In the genomic region with DNA sequence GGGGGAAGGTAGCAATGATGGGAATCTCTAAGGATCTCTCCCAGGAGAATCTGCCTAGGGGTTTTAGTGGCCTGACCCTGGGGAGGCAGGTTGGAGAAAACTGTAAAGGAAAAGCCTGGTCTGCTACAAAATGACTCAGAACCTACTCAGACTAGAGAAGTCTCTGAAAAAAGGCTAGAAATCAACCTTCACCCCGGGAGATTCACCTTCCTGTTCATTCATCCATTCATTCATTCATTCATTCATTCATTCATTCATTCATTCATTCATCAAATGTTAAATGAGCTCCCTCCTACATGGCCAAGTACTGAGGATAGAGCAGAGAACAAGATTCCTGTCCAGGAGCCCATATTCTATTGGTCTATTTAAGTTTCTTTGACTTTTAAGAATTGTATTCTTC, we compare ENCODE assay signal across 33 cellular contexts. TPM values are rescaled to one million over a fixed set of nuclear protein-coding genes. Genes with fewer than 3 reads are reported as not detected.
"Had no signal": no experiment of that assay in that cellular context is flagged by ENCODE, and none has a peak within 500 bp of the region (broad histone marks: within the 10 kb centered on the region; RNA-seq: fewer than 3 reads in every experiment).

No MANE protein-coding gene starts in this region.

- H3K4me1 ChIP-seq: ascending aorta had no signal

- H3K9me3 Mint-ChIP-seq: activated CD4-positive, alpha-beta memory T cell treated with anti-CD3 and anti-CD28 coated beads, Interleukin-2, amount 10 ng/mL, durations not matched to agents 7 days and 5 days; activated naive CD8-positive, alpha-beta T cell treated with anti-CD3 and anti-CD28 coated beads for 36 hours had no signal

- H3K4me3 Mint-ChIP-seq: activated CD4-positive, alpha-beta memory T cell treated with anti-CD3 and anti-CD28 coated beads, Interleukin-2, amount 10 ng/mL, durations not matched to agents 7 days and 5 days; activated CD8-positive, alpha-beta memory T cell treated with anti-CD3 and anti-CD28 coated beads, Interleukin-2, amount 10 ng/mL, durations not matched to agents 7 days and 5 days; activated naive CD8-positive, alpha-beta T cell treated with anti-CD3 and anti-CD28 coated beads for 36 hours had no signal

- H3K36me3 ChIP-seq: ascending aorta, WERI-Rb-1 had no signal

- H3K27ac Mint-ChIP-seq: activated CD4-positive, alpha-beta memory T cell treated with anti-CD3 and anti-CD28 coated beads, Interleukin-2, amount 10 ng/mL, durations not matched to agents 7 days and 5 days; activated CD8-positive, alpha-beta memory T cell treated with anti-CD3 and anti-CD28 coated beads, Interleukin-2, amount 10 ng/mL, durations not matched to agents 7 days and 5 days; activated naive CD8-positive, alpha-beta T cell treated with anti-CD3 and anti-CD28 coated beads for 36 hours had no signal

- H3K4me1 Mint-ChIP-seq: activated CD4-positive, alpha-beta memory T cell treated with anti-CD3 and anti-CD28 coated beads, Interleukin-2, amount 10 ng/mL, durations not matched to agents 7 days and 5 days; activated CD8-positive, alpha-beta memory T cell treated with anti-CD3 and anti-CD28 coated beads, Interleukin-2, amount 10 ng/mL, durations not matched to agents 7 days and 5 days; activated naive CD8-positive, alpha-beta T cell treated with anti-CD3 and anti-CD28 coated beads for 36 hours had no signal

- H3K27me3 Mint-ChIP-seq: activated CD4-positive, alpha-beta memory T cell treated with anti-CD3 and anti-CD28 coated beads, Interleukin-2, amount 10 ng/mL, durations not matched to agents 7 days and 5 days; activated CD8-positive, alpha-beta memory T cell treated with anti-CD3 and anti-CD28 coated beads, Interleukin-2, amount 10 ng/mL, durations not matched to agents 7 days and 5 days; activated naive CD8-positive, alpha-beta T cell treated with anti-CD3 and anti-CD28 coated beads for 36 hours had no signal

- DNase-seq: activated CD4-positive, alpha-beta memory T cell treated with anti-CD3 and anti-CD28 coated beads, Interleukin-2, amount 10 ng/mL, durations not matched to agents 7 days and 5 days; activated CD4-positive, alpha-beta T cell treated with anti-CD3 and anti-CD28 coated beads for 1 hour; activated CD4-positive, alpha-beta T cell treated with anti-CD3 and anti-CD28 coated beads for 48 hours; activated CD4-positive, CD25-positive, alpha-beta regulatory T cell; activated CD8-positive, alpha-beta memory T cell treated with anti-CD3 and anti-CD28 coated beads for 24 hours; activated CD8-positive, alpha-beta memory T cell treated with anti-CD3 and anti-CD28 coated beads, Interleukin-2, amount 10 ng/mL, durations not matched to agents 7 days and 5 days; activated CD8-positive, alpha-beta memory T cell treated with anti-CD3 and anti-CD28 coated beads, Interleukin-2, amount 50 U/mL, for 48 hours; activated effector memory CD4-positive, alpha-beta T cell treated with Interleukin-2 at 50 U/mL for 16 hours; activated naive CD4-positive, alpha-beta T cell treated with anti-CD3 and anti-CD28 coated beads, Interleukin-2, amount 50 U/mL, for 16 hours; activated naive CD8-positive, alpha-beta T cell treated with anti-CD3 and anti-CD28 coated beads for 36 hours; activated T-cell treated with anti-CD3 and anti-CD28 coated beads, Interleukin-2, amount 50 U/mL, for 48 hours; amniotic stem cell; cerebellar nuclear complex; Karpas-422; KBM-7; NCI-H1048; NCI-H1105 treated with DMSO at 0.1 percent for 48 hours; NCI-H1436; NCI-H1694; NCI-H1930; NCI-H2081 treated with DMSO at 0.1 percent for 48 hours; NCI-H226; NCI-H524; RPMI8226; SIG-M5; SW 1271; T1000 had no signal

- H3K4me3 ChIP-seq: ascending aorta had no signal

- ATAC-seq: activated CD8-positive, alpha-beta memory T cell treated with anti-CD3 and anti-CD28 coated beads, Interleukin-2, amount 10 ng/mL, durations not matched to agents 7 days and 5 days; Panc1; Right ventricle myocardium inferior had no signal

- H3K36me3 Mint-ChIP-seq: activated CD8-positive, alpha-beta memory T cell treated with anti-CD3 and anti-CD28 coated beads, Interleukin-2, amount 10 ng/mL, durations not matched to agents 7 days and 5 days had no signal

- H3K27me3 ChIP-seq: ascending aorta had no signal

- H3K9me3 ChIP-seq: ascending aorta had no signal

- H3K27ac ChIP-seq: ascending aorta, WERI-Rb-1 had no signal

RNA-seq across cellular contexts. Expression of a gene that starts 8.9 kb away (rescaled TPM):
- total RNA-seq: activated CD4-positive, alpha-beta memory T cell treated with anti-CD3 and anti-CD28 coated beads, Interleukin-2, amount 10 ng/mL, durations not matched to agents 7 days and 5 days; ascending aorta; Right ventricle myocardium inferior; SK-MEL-5; T-helper 2 cell treated with Interferon-gamma antibody and Interleukin-4, amounts not matched to agents 100 ng/mL and 5 ng/mL, for 36 hours had no signal
